In the genomic region with DNA sequence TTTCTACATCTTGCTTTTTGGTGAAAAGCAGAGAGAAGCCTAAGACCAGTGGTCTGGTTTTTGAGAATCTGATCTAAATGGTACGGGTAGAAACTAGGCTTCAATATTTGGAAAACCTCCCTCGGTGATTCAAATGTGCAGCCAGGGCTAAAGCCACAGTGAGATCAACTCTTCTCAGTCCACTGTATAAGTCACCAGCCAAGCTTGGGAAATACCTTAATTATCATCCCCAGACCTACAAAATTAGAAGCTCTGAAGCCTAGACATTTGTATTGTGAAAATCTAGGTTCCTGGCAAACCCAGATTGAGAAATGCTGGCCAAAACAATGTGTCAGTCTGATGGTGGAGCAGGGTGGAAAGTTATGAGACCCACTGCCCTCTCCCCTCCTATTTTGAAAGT, we compare ENCODE assay signal across 22 cellular contexts.
"Had no signal": no experiment of that assay in that cellular context is flagged by ENCODE, and none has a peak within 500 bp of the region (broad histone marks: within the 10 kb centered on the region; RNA-seq: fewer than 3 reads in every experiment).

No MANE protein-coding gene starts in this region.

- H3K27ac Mint-ChIP-seq: activated B cell treated with CpG ODN at 0.5 μM for 24 hours; activated CD4-positive, alpha-beta T cell treated with anti-CD3 and anti-CD28 coated beads, Interleukin-2, amount 10 ng/mL, durations not matched to agents 24 days and 14 days; activated naive CD8-positive, alpha-beta T cell; activated T-cell treated with anti-CD3 and anti-CD28 coated beads, Interleukin-2, amount 50 U/mL, for 72 hours; naive thymus-derived CD4-positive, alpha-beta T cell had no signal

- H3K27me3 Mint-ChIP-seq: activated B cell treated with CpG ODN at 0.5 μM for 24 hours had no signal

- H3K9me3 ChIP-seq: heart right ventricle, mucosa of descending colon, neutrophil, SJSA1, transverse colon had no signal

- H3K4me1 ChIP-seq: transverse colon had no signal

- H3K27me3 ChIP-seq: dorsolateral prefrontal cortex, heart right ventricle, SJSA1, transverse colon had no signal

- H3K4me1 Mint-ChIP-seq: activated B cell treated with CpG ODN at 0.5 μM for 24 hours; activated CD4-positive, alpha-beta T cell treated with anti-CD3 and anti-CD28 coated beads, Interleukin-2, amount 10 ng/mL, durations not matched to agents 24 days and 14 days had no signal

- H3K27ac ChIP-seq: dorsolateral prefrontal cortex, heart right ventricle, neutrophil, SJSA1, transverse colon had no signal

- H3K4me3 ChIP-seq: dorsolateral prefrontal cortex, heart right ventricle, mucosa of descending colon, SJSA1, skin epidermis, transverse colon had no signal

- H3K4me3 Mint-ChIP-seq: activated B cell treated with CpG ODN at 0.5 μM for 24 hours; activated CD4-positive, alpha-beta T cell treated with anti-CD3 and anti-CD28 coated beads, Interleukin-2, amount 10 ng/mL, durations not matched to agents 24 days and 14 days; activated naive CD8-positive, alpha-beta T cell; activated T-cell treated with anti-CD3 and anti-CD28 coated beads, Interleukin-2, amount 50 U/mL, for 72 hours; naive thymus-derived CD4-positive, alpha-beta T cell had no signal

- H3K9me3 Mint-ChIP-seq: activated B cell treated with CpG ODN at 0.5 μM for 24 hours; activated CD4-positive, alpha-beta T cell treated with anti-CD3 and anti-CD28 coated beads, Interleukin-2, amount 10 ng/mL, durations not matched to agents 24 days and 14 days; activated T-cell treated with anti-CD3 and anti-CD28 coated beads, Interleukin-2, amount 50 U/mL, for 72 hours had no signal

- H3K36me3 Mint-ChIP-seq: activated naive CD8-positive, alpha-beta T cell had no signal

- DNase-seq: activated B cell treated with CpG ODN at 0.5 μM for 24 hours; activated CD4-positive, alpha-beta T cell treated with anti-CD3 and anti-CD28 coated beads, Interleukin-2, amount 10 ng/mL, durations not matched to agents 24 days and 14 days; activated CD8-positive, alpha-beta memory T cell treated with anti-CD3 and anti-CD28 coated beads, Interleukin-2, amount 50 U/mL, for 48 hours; activated gamma-delta T cell; activated T-cell treated with anti-CD3 and anti-CD28 coated beads, Interleukin-2, amount 50 U/mL, for 72 hours; dorsolateral prefrontal cortex; heart right ventricle; mucosa of descending colon; naive thymus-derived CD4-positive, alpha-beta T cell; stimulated activated CD4-positive, alpha-beta T cell treated with anti-CD3 and anti-CD28 coated beads, Interleukin-15, amount 100 ng/mL, for 24 hours; stimulated activated CD4-positive, alpha-beta T cell treated with anti-CD3 and anti-CD28 coated beads, Interleukin-4, amount 100 ng/mL, for 1 hour; stimulated activated naive CD4-positive, alpha-beta T cell; substantia nigra; transverse colon had no signal

- FAIRE-seq: bronchial epithelial cell, frontal cortex, islet of Langerhans, TTC549 had no signal

- H3K36me3 ChIP-seq: heart right ventricle, neutrophil, SJSA1, transverse colon had no signal
